ENCODE assay signal across 8 cellular contexts in the genomic region with DNA sequence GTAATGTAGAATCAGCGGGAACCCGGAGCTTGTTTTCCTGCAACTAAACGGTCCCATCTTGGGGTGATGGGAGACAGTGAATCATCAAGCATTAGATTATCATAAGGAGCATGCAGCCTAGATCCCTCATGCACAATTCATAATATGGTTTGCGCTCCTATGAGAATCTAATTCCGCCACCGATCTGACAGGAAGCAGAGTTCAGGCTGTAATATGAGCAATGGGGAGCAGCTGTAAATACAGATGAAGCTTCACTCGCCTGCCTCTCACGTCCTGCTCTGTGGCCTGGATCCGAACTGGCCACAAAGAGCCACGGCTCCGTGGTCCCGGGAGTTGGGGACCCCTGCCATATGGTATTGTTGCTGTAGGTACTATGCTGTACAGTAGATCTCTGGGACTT. TPM values are rescaled to one million over a fixed set of nuclear protein-coding genes. Genes with fewer than 3 reads are reported as not detected.
DNase-seq lines count a peak whose midpoint lies in the region; ATAC-seq, FAIRE-seq and TF ChIP-seq lines count a peak whose summit lies in the region.

No MANE protein-coding gene starts in this region.

- H3K27me3 ChIP-seq in BLaER1 treated with 17β-estradiol and CSF1 and Interleukin-3, amounts not matched to agents 10 nM and 100 nM, result no peaks in the 10 kb centered on the region
- H3K27me3 ChIP-seq in keratinocyte (ENCODE audit: control insufficient read depth, extremely low read depth, insufficient read depth, low read length) (no peaks in the 10 kb centered on the region), upper lobe of right lung (no peaks in the 10 kb centered on the region), H9 (ENCODE audit: insufficient read depth, low read length) (no peaks in the 10 kb centered on the region; the same call in 1 of the 2 replicates)

- H3K79me2 ChIP-seq in keratinocyte (ENCODE audit: control insufficient read depth, insufficient read depth, low read length) (peaks cover 10% of the 10 kb centered on the region), H9 (ENCODE audit: insufficient read depth, low read length) (no peaks in the 10 kb centered on the region)

- H4K20me1 ChIP-seq in BLaER1 treated with 17β-estradiol and CSF1 and Interleukin-3, amounts not matched to agents 10 nM and 100 nM, result no peaks in the 10 kb centered on the region
- H4K20me1 ChIP-seq in keratinocyte (ENCODE audit: control insufficient read depth, extremely low read depth, insufficient read depth, low read length) (no peaks in the 10 kb centered on the region), H9 (ENCODE audit: control insufficient read depth, insufficient read depth, insufficient read length) (no peaks in the 10 kb centered on the region)

- H3K36me3 Mint-ChIP-seq in H9 (ENCODE audit: insufficient read depth in 1 of 3, low read depth in 3 of 3), result peaks cover 0 to 11% (median 2%) of the 10 kb centered on the region in 3 experiments; a peak in 3 of 7 replicates

- H4K91ac ChIP-seq in H9 (ENCODE audit: insufficient read length, low read depth, low read length), result no peak overlapping the region

- TF ChIP-seq CTCF in keratinocyte (optimal IDR thresholded peaks at IDR 0.05 in 1 of 3, IDR thresholded peaks at IDR 0.05 in 1 of 3, conservative IDR thresholded peaks at IDR 0.05 in 1 of 3; ENCODE audit: extremely low read depth in 1 of 3, insufficient read depth in 2 of 3, low read length in 3 of 3), result no peak
- TF ChIP-seq CTCF in upper lobe of right lung (IDR thresholded peaks at IDR 0.05), result no peak
- no peak for TF ChIP-seq CTCF in H9 (conservative IDR thresholded peaks at IDR 0.05)

- peaks cover 24 to 39% (median 29%) of the 10 kb centered on the region in 11 experiments for H3K9me3 ChIP-seq in BLaER1 treated with 17β-estradiol and CSF1 and Interleukin-3, amounts not matched to agents 10 nM and 100 nM (replicated peaks in 1 of 11)
- H3K9me3 ChIP-seq in keratinocyte (ENCODE audit: control insufficient read depth, low read depth, low read length) (no peaks in the 10 kb centered on the region), upper lobe of right lung (no peaks in the 10 kb centered on the region), H9 (ENCODE audit: control insufficient read depth, low read depth, low read length) (peaks cover 4% of the 10 kb centered on the region)

- no peak overlapping the region for H3T11ph ChIP-seq in H9 (ENCODE audit: low read length)

- H2BK120ac ChIP-seq in H9 (ENCODE audit: low read depth, low read length, poor library complexity, severe bottlenecking), result no peak overlapping the region

- FAIRE-seq in keratinocyte (lab: Jason Lieb, UNC), result no peak

- dilution Hi-C loops in keratinocyte (cut with MboI; ENCODE audit: extremely low pct_ligation_motif_present, low sequenced_read_pairs), result no loop called here

- H3K9me3 Mint-ChIP-seq in H9, result peaks cover 15 to 19% of the 10 kb centered on the region in 2 experiments

- peak overlapping the region; percentile 12 to 86 (median 40); a peak in 17 of 22 replicates for H3K4me2 ChIP-seq in BLaER1 treated with 17β-estradiol and CSF1 and Interleukin-3, amounts not matched to agents 10 nM and 100 nM
- H3K4me2 ChIP-seq in keratinocyte (ENCODE audit: control insufficient read depth, extremely low read depth, insufficient read depth, low read depth, low read length) (no peak overlapping the region), H9 (ENCODE audit: insufficient read depth, insufficient read length, low read length) (no peak overlapping the region)

- H3K36me3 ChIP-seq in BLaER1 treated with 17β-estradiol and CSF1 and Interleukin-3, amounts not matched to agents 10 nM and 100 nM, result peaks cover 0 to 30% (median 0%) of the 10 kb centered on the region in 11 experiments; a peak in 9 of 22 replicates
- H3K36me3 ChIP-seq in keratinocyte (ENCODE audit: control insufficient read depth in 2 of 2, extremely low read depth in 1 of 2, insufficient read depth in 2 of 2, low read length in 2 of 2), result peaks cover 0 to 2% of the 10 kb centered on the region in 2 experiments
- H3K36me3 ChIP-seq in upper lobe of right lung, result peaks cover 19% of the 10 kb centered on the region

- WGBS in H9 (ENCODE audit: extremely low coverage, insufficient read length, low lambda C conversion rate), result no CpG with 5 or more reads among the region's 12 CpGs

- no peak overlapping the region for H3K4me3 Mint-ChIP-seq in H9

- peaks cover 36% of the 10 kb centered on the region for H3K27me3 Mint-ChIP-seq in H9 (ENCODE audit: low read depth)

- no peak overlapping the region for H2AK5ac ChIP-seq in H9 (ENCODE audit: insufficient read length, low read length)

- peak overlapping the region in 5 of 10 experiments; percentile 16 to 52 (median 47); a peak in 8 of 20 replicates for H3K4me3 ChIP-seq in BLaER1 treated with 17β-estradiol and CSF1 and Interleukin-3, amounts not matched to agents 10 nM and 100 nM
- H3K4me3 ChIP-seq in keratinocyte (ENCODE audit: control insufficient read depth in 2 of 3, extremely low read depth in 1 of 3, insufficient read depth in 2 of 3, low read depth in 1 of 3, low read length in 3 of 3) (peak overlapping the region in 2 of 3 experiments; percentile 3 to 79), upper lobe of right lung (peak overlapping the region; percentile 53)

- H3K4ac ChIP-seq in H9 (ENCODE audit: low read depth, low read length), result no peak overlapping the region

- no peak overlapping the region for H2BK20ac ChIP-seq in H9 (ENCODE audit: low read depth, low read length, poor library complexity, severe bottlenecking)

- H3K18ac ChIP-seq in H9 (ENCODE audit: insufficient read length, low read depth, low read length), result no peak overlapping the region

- intact Hi-C loops in upper lobe of right lung (cut with DNase I), result no loop called here

- no peak overlapping the region for H2BK5ac ChIP-seq in H9 (ENCODE audit: insufficient read length, low read length)

- no peak overlapping the region for H3K56ac ChIP-seq in H9 (ENCODE audit: insufficient read length, low read depth, low read length)

- H3K9me1 ChIP-seq in keratinocyte (ENCODE audit: control insufficient read depth, extremely low read depth, insufficient read depth, low read length), result no peaks in the 10 kb centered on the region

- H2AFZ ChIP-seq in keratinocyte (ENCODE audit: control insufficient read depth, low read length), result no peak overlapping the region
- H2AFZ ChIP-seq in H9 (ENCODE audit: low read length), result no peak overlapping the region

- H2BK12ac ChIP-seq in H9 (ENCODE audit: insufficient read length, low read depth, low read length), result no peak overlapping the region

- peak overlapping the region in 2 of 11 experiments; percentile 21 to 45; a peak in 2 of 22 replicates for H3K9ac ChIP-seq in BLaER1 treated with 17β-estradiol and CSF1 and Interleukin-3, amounts not matched to agents 10 nM and 100 nM
- H3K9ac ChIP-seq in keratinocyte (ENCODE audit: control insufficient read depth, extremely low read depth, insufficient read depth, low read length), result no peak overlapping the region
- no peak overlapping the region for H3K9ac ChIP-seq in H9 (ENCODE audit: extremely low read depth, insufficient read length, low read length)

- no peak overlapping the region for H3K27ac ChIP-seq in BLaER1 treated with 17β-estradiol and CSF1 and Interleukin-3, amounts not matched to agents 10 nM and 100 nM
- H3K27ac ChIP-seq in keratinocyte (ENCODE audit: control insufficient read depth, insufficient read depth, low read length) (no peak overlapping the region), upper lobe of right lung (no peak overlapping the region), H9 (ENCODE audit: insufficient read length, low read depth, low read length) (no peak overlapping the region)

- H2BK15ac ChIP-seq in H9 (ENCODE audit: low read depth, low read length), result no peak overlapping the region

- H3K79me1 ChIP-seq in H9 (ENCODE audit: insufficient read depth, low read depth, low read length, poor library complexity, severe bottlenecking), result no peaks in the 10 kb centered on the region

- H3K4me1 Mint-ChIP-seq in H9, result peaks cover 2 to 3% of the 10 kb centered on the region in 2 experiments; a peak in 1 of 4 replicates

- no peaks in the 10 kb centered on the region for H3K23me2 ChIP-seq in H9 (ENCODE audit: insufficient read length, low read depth, low read length, poor library complexity, severe bottlenecking)

- peak; percentile 19 to 25 for DNase-seq in activated CD4-positive, alpha-beta T cell treated with anti-CD3 and anti-CD28 coated beads, Interleukin-2, amount 50 U/mL, for 48 hours
- DNase-seq in keratinocyte (ENCODE audit: low read depth, low spot score) (no peak), upper lobe of right lung (no peak), NCI-H69 (lab: John Stamatoyannopoulos, UW) (no peak), H9 (no peak), NCI-H345 treated with DMSO at 0.1 percent for 48 hours (lab: John Stamatoyannopoulos, UW; ENCODE audit: unreplicated experiment) (no peak)

- H3K27ac Mint-ChIP-seq in H9, result no peak overlapping the region

- peak; percentile 42 for ATAC-seq in GM21576 (IDR thresholded peaks at IDR 0.05; ENCODE audit: unreplicated experiment)
- ATAC-seq in upper lobe of right lung, result peak; percentile 28

- H4K8ac ChIP-seq in H9 (replicated peaks; ENCODE audit: insufficient read length, low read depth, low read length), result no peak overlapping the region

- no peak overlapping the region for H3K14ac ChIP-seq in H9 (ENCODE audit: insufficient read depth, low read length)

- no peak overlapping the region for H4K5ac ChIP-seq in H9 (ENCODE audit: insufficient read length, low read depth, low read length)

- H3K23ac ChIP-seq in H9 (ENCODE audit: insufficient read length, low read depth, low read length), result no peak overlapping the region

- H3K4me1 ChIP-seq in BLaER1 treated with 17β-estradiol and CSF1 and Interleukin-3, amounts not matched to agents 10 nM and 100 nM, result peaks cover 3 to 45% (median 20%) of the 10 kb centered on the region in 10 experiments; a peak in 17 of 20 replicates
- H3K4me1 ChIP-seq in keratinocyte (ENCODE audit: control insufficient read depth, extremely low read depth, insufficient read depth, low read length) (no peaks in the 10 kb centered on the region), upper lobe of right lung (peaks cover 12% of the 10 kb centered on the region), H9 (ENCODE audit: insufficient read depth, low read length) (no peaks in the 10 kb centered on the region)

RNA-seq across cellular contexts. Expression of a gene that starts 1.6 kb away (rescaled TPM):
- 48.5 to 97.0 TPM (median 77.9 TPM) in 3 replicates for polyA plus RNA-seq in keratinocyte
- polyA plus RNA-seq in keratinocyte (2011; ENCODE audit: low read depth), result 4.4 TPM
- polyA plus RNA-seq in keratinocyte (2011; cell fraction: cytosol; rRNA removed), result 23.1 and 42.4 TPM in 2 replicates
- polyA plus RNA-seq in keratinocyte (2011; cell fraction: nucleus; rRNA removed), result 91.2 and 118 TPM in 2 replicates
- polyA plus RNA-seq in keratinocyte (2012; ENCODE audit: low replicate concordance), result 3.0 and 44.1 TPM in 2 replicates
- polyA minus RNA-seq in keratinocyte, result 7.9 to 49.5 TPM (median 28.1 TPM) in 3 replicates
- 7.7 TPM for polyA minus RNA-seq in keratinocyte (2011; cell fraction: cytosol; rRNA and poly(A)+ RNA removed)
- 16.6 and 38.8 TPM in 2 replicates for polyA minus RNA-seq in keratinocyte (2011; cell fraction: nucleus; rRNA and poly(A)+ RNA removed)
- total RNA-seq in upper lobe of right lung, result 63.2 TPM
- total RNA-seq in H9 (2021), result not detected in 2 replicates

RNA-seq across cellular contexts. Expression of a gene that starts 31.0 kb away (rescaled TPM):
- polyA plus RNA-seq in keratinocyte, result 13.9 to 37.4 TPM (median 34.8 TPM) in 3 replicates
- polyA plus RNA-seq in keratinocyte (2011; ENCODE audit: low read depth), result 0.22 TPM
- 10.4 and 17.5 TPM in 2 replicates for polyA plus RNA-seq in keratinocyte (2011; cell fraction: cytosol; rRNA removed)
- polyA plus RNA-seq in keratinocyte (2011; cell fraction: nucleus; rRNA removed), result 35.6 and 39.7 TPM in 2 replicates
- polyA plus RNA-seq in keratinocyte (2012; ENCODE audit: low replicate concordance), result 0.37 and 12.8 TPM in 2 replicates
- polyA minus RNA-seq in keratinocyte, result 1.5 to 51.8 TPM (median 36.0 TPM) in 3 replicates
- 10.2 TPM for polyA minus RNA-seq in keratinocyte (2011; cell fraction: cytosol; rRNA and poly(A)+ RNA removed)
- 30.9 and 63.4 TPM in 2 replicates for polyA minus RNA-seq in keratinocyte (2011; cell fraction: nucleus; rRNA and poly(A)+ RNA removed)
- total RNA-seq in upper lobe of right lung, result 30.0 TPM
- total RNA-seq in H9 (2021), result not detected in 2 replicates

Comparison
In these comparisons a context has a peak if more than half of its experiments do, and no peak if none do; other contexts are left out.
1. H3K4me2 ChIP-seq: peak in BLaER1 treated with 17β-estradiol and CSF1 and Interleukin-3, amounts not matched to agents 10 nM and 100 nM (11 of 11); none in keratinocyte (single experiment) and H9 (single experiment).
2. DNase-seq: peak in activated CD4-positive, alpha-beta T cell treated with anti-CD3 and anti-CD28 coated beads, Interleukin-2, amount 50 U/mL, for 48 hours (2 of 2); none in keratinocyte (single experiment), upper lobe of right lung (single experiment), NCI-H69 (single experiment), H9 (single experiment) and NCI-H345 treated with DMSO at 0.1 percent for 48 hours (single experiment).
3. RNA of a gene that starts 1.6 kb away (total RNA-seq): 63.2 TPM in upper lobe of right lung (single experiment); not detected in H9; every median in the first group is over 10 times any median in the second.
4. RNA of a gene that starts 31.0 kb away (total RNA-seq): 30.0 TPM in upper lobe of right lung (single experiment); not detected in H9; every median in the first group is over 10 times any median in the second.